Comparison of ENCODE assay signal across 22 cellular contexts in genomic region chr15:50219820-50220219, GRCh38. TPM values are rescaled to one million over a fixed set of nuclear protein-coding genes. Genes with fewer than 3 reads are reported as not detected.
DNase-seq lines count a peak whose midpoint lies in the region; ATAC-seq and TF ChIP-seq lines count a peak whose summit lies in the region.
"Had no signal": no experiment of that assay in that cellular context is flagged by ENCODE, and none has a peak within 500 bp of the region (broad histone marks: within the 10 kb centered on the region; RNA-seq: fewer than 3 reads in every experiment).

No MANE protein-coding gene starts in this region.

- H3K18ac ChIP-seq in mesenchymal stem cell (ENCODE audit: low read depth in 1 of 2, low read length in 2 of 2): no peak overlapping the region

- no peak overlapping the region for H3K4me2 ChIP-seq in mesenchymal stem cell (ENCODE audit: low read length, poor library complexity, severe bottlenecking)
- H3K4me2 ChIP-seq: BLaER1 had no signal

- H3K9ac ChIP-seq in adipocyte (ENCODE audit: low read length): no peak overlapping the region
- no peak overlapping the region for H3K9ac ChIP-seq in mesenchymal stem cell (ENCODE audit: low read length)
- H3K9ac ChIP-seq: BLaER1 had no signal

- no peak overlapping the region for H3K27ac ChIP-seq in mesenchymal stem cell (ENCODE audit: low read length, poor library complexity, severe bottlenecking)
- H3K27ac ChIP-seq: BLaER1, lower lobe of right lung, stomach had no signal

- no peaks in the 10 kb centered on the region for H3K79me1 ChIP-seq in mesenchymal stem cell (replicated peaks; ENCODE audit: low read length, poor library complexity, severe bottlenecking)

- no peak overlapping the region for H2AK5ac ChIP-seq in mesenchymal stem cell (ENCODE audit: low read length, severe bottlenecking)

- H2BK5ac ChIP-seq in mesenchymal stem cell (ENCODE audit: low read depth, low read length, poor library complexity, severe bottlenecking): no peak overlapping the region

- no peak overlapping the region for H4K8ac ChIP-seq in mesenchymal stem cell (ENCODE audit: low read length)

- intact Hi-C loops in mucosa of descending colon (cut with DNase I, micrococcal nuclease): no loop called here

- H3K4me1 ChIP-seq in adipocyte (ENCODE audit: control insufficient read depth, insufficient read depth, low read length) (no peaks in the 10 kb centered on the region), mesenchymal stem cell (ENCODE audit: control insufficient read depth, insufficient read depth, low read depth, low read length) (no peaks in the 10 kb centered on the region), mucosa of descending colon (ENCODE audit: low read depth) (peaks cover 8% of the 10 kb centered on the region)
- H3K4me1 ChIP-seq: lower lobe of right lung, stomach had no signal

- H3K14ac ChIP-seq in mesenchymal stem cell (ENCODE audit: low read length in 2 of 2): no peak overlapping the region

- H2BK12ac ChIP-seq in mesenchymal stem cell (ENCODE audit: low read length in 2 of 2): no peak overlapping the region

- H2AFZ ChIP-seq in mesenchymal stem cell (ENCODE audit: low read depth, low read length): no peak overlapping the region

- peaks cover 18% of the 10 kb centered on the region for H3K27me3 ChIP-seq in adipocyte (replicated peaks; ENCODE audit: control insufficient read depth, insufficient read depth, low read length)
- peaks cover 0 to 32% of the 10 kb centered on the region in 2 experiments for H3K27me3 ChIP-seq in mesenchymal stem cell (ENCODE audit: control insufficient read depth in 1 of 2, insufficient read depth in 1 of 2, low read length in 2 of 2)
- H3K27me3 ChIP-seq: BLaER1, stomach had no signal

- ATAC-seq in HG03280 (IDR thresholded peaks at IDR 0.05; ENCODE audit: unreplicated experiment) (no peak), HG03342 (IDR thresholded peaks at IDR 0.05; ENCODE audit: unreplicated experiment) (no peak), GM18868 (IDR thresholded peaks at IDR 0.05; ENCODE audit: unreplicated experiment) (no peak), mucosa of descending colon (no peak)
- ATAC-seq: lower lobe of right lung; naive thymus-derived CD8-positive, alpha-beta T cell; SK-N-SH treated with all-trans-retinoic acid at 6 μM for 48 hours had no signal

- no peak overlapping the region for H4K91ac ChIP-seq in mesenchymal stem cell (ENCODE audit: low read length)

- H2BK15ac ChIP-seq in mesenchymal stem cell (ENCODE audit: low read depth, poor library complexity, severe bottlenecking): no peak overlapping the region

- no peak overlapping the region for H3K4ac ChIP-seq in mesenchymal stem cell (ENCODE audit: low read depth in 1 of 2, low read length in 2 of 2)

- H3K36me3 ChIP-seq in adipocyte (ENCODE audit: control insufficient read depth, insufficient read depth, low read length, severe bottlenecking): no peaks in the 10 kb centered on the region
- H3K36me3 ChIP-seq in mesenchymal stem cell (ENCODE audit: control insufficient read depth in 1 of 2, insufficient read depth in 2 of 2, low read depth in 1 of 2, low read length in 2 of 2): no peaks in the 10 kb centered on the region
- H3K36me3 ChIP-seq in mucosa of descending colon (ENCODE audit: low read depth): no peaks in the 10 kb centered on the region
- H3K36me3 ChIP-seq: lower lobe of right lung, stomach had no signal

- H2BK120ac ChIP-seq in mesenchymal stem cell (ENCODE audit: low read depth, low read length): no peak overlapping the region

- no peak for TF ChIP-seq CTCF in mucosa of descending colon (IDR thresholded peaks at IDR 0.05)

- H3K4me3 ChIP-seq in adipocyte (ENCODE audit: low read length) (no peak overlapping the region), mesenchymal stem cell (ENCODE audit: insufficient read depth in 1 of 2, low read depth in 1 of 2, low read length in 2 of 2) (no peak overlapping the region), mucosa of descending colon (no peak overlapping the region)
- H3K4me3 ChIP-seq: BLaER1, lower lobe of right lung, stomach had no signal

- H3K9me3 ChIP-seq in adipocyte (ENCODE audit: control insufficient read depth, low read length): peaks cover 4% of the 10 kb centered on the region
- H3K9me3 ChIP-seq in mesenchymal stem cell (ENCODE audit: control insufficient read depth, low read length): no peaks in the 10 kb centered on the region
- no peaks in the 10 kb centered on the region for H3K9me3 ChIP-seq in mucosa of descending colon
- H3K9me3 ChIP-seq: BLaER1, lower lobe of right lung, stomach had no signal

- DNase-seq in H4 (ENCODE audit: low spot score) (peak; percentile 43), LoVo (ENCODE audit: low spot score) (peak; percentile 33), adipocyte (ENCODE audit: low read depth) (peak; percentile 7), mesenchymal stem cell (peak; percentile 48), mucosa of descending colon (no peak)
- DNase-seq: activated CD4-positive, alpha-beta T cell treated with anti-CD3 and anti-CD28 coated beads, Interleukin-2, amount 50 U/mL, for 4 hours; activated T-cell treated with anti-CD3 and anti-CD28 coated beads, Interleukin-2, amount 50 U/mL, for 48 hours; amniotic stem cell; KBM-7; lower lobe of right lung; naive thymus-derived CD8-positive, alpha-beta T cell; NCI-H1417; NCI-H510A treated with DMSO at 0.1 percent for 48 hours; OCI-M1; stomach had no signal

- no peak overlapping the region for H3K23ac ChIP-seq in mesenchymal stem cell (ENCODE audit: low read length in 2 of 2)

- 74% methylated on average over 2 of the region's 2 CpGs for WGBS in mesenchymal stem cell

RNA-seq across cellular contexts. Expression of gene SLC27A2, which starts 37.8 kb away (rescaled TPM):
- not detected in 2 replicates for total RNA-seq in H4 (2014; rRNA removed; shearing (Covaris generic))
- polyA plus RNA-seq in mesenchymal stem cell (2013, experiment 1 of 2): not detected
- not detected for polyA plus RNA-seq in mesenchymal stem cell (2013, experiment 2 of 2)
- total RNA-seq in mucosa of descending colon: 10 to 100 TPM; 14.8 to 27.9 (median 27.8) TPM

RNA-seq across cellular contexts. Expression of gene HDC, which starts 45.7 kb away (rescaled TPM):
- not detected in 2 replicates for total RNA-seq in H4 (2014; rRNA removed; shearing (Covaris generic))
- polyA plus RNA-seq in mesenchymal stem cell (2013, experiment 1 of 2): not detected
- polyA plus RNA-seq in mesenchymal stem cell (2013, experiment 2 of 2): not detected
- 1 to 10 TPM in 2 of 3 donors, under 1 TPM in 1; 0.52 to 5.0 (median 4.9) TPM for total RNA-seq in mucosa of descending colon
- total RNA-seq: glomerular endothelial cell; naive thymus-derived CD8-positive, alpha-beta T cell; progenitor cell of endocrine pancreas had no signal
- polyA plus RNA-seq: naive thymus-derived CD8-positive, alpha-beta T cell had no signal

Comparison
In these comparisons a context has a peak if more than half of its experiments do, and no peak if none do; other contexts are left out.
1. DNase-seq: peak in H4 (single experiment), LoVo (single experiment), adipocyte (single experiment) and mesenchymal stem cell (single experiment); none in mucosa of descending colon (0 of 3).
2. RNA of gene SLC27A2, which starts 37.8 kb away (total RNA-seq): 14.8 to 27.9 TPM in mucosa of descending colon; not detected in H4; every median in the first group is over 10 times any median in the second.